ENCODE assay signal across 24 cellular contexts in genomic region chr12:123914726-123915345, GRCh38.
"Had no signal": no experiment of that assay in that cellular context is flagged by ENCODE, and none has a peak within 500 bp of the region (broad histone marks: within the 10 kb centered on the region; RNA-seq: fewer than 3 reads in every experiment).

No MANE protein-coding gene starts in this region.

- H3K4me3 ChIP-seq: heart right ventricle, left ventricle myocardium inferior, ovary, prostate gland, right atrium auricular region, tibial artery, uterus had no signal

- H3K27ac Mint-ChIP-seq: activated CD8-positive, alpha-beta T cell treated with anti-CD3 and anti-CD28 coated beads, Interleukin-2, amount 10 ng/mL, durations not matched to agents 7 days and 5 days; activated naive CD8-positive, alpha-beta T cell treated with anti-CD3 and anti-CD28 coated beads, Interleukin-2, amount 50 U/mL, for 24 hours; activated T-helper 1 cell treated with anti-CD3 and anti-CD28 coated beads, Interleukin-12 subunit alpha, Interleukin-12 subunit beta, Interleukin-2, Interleukin-4 antibody, amounts not matched to agents 30 ng/mL and 10 ng/mL and 1 ng/mL, durations not matched to agents 14 hours and 24 hours and 36 hours; stimulated activated naive CD8-positive, alpha-beta T cell treated with anti-CD3 and anti-CD28 coated beads, Interleukin-15, amount 100 ng/mL, for 72 hours had no signal

- DNase-seq: activated CD4-positive, alpha-beta T cell treated with anti-CD3 and anti-CD28 coated beads for 1 hour; activated CD4-positive, alpha-beta T cell treated with anti-CD3 and anti-CD28 coated beads, Interleukin-2, amount 50 U/mL, for 1 hour; activated CD8-positive, alpha-beta T cell treated with anti-CD3 and anti-CD28 coated beads, Interleukin-2, amount 10 ng/mL, durations not matched to agents 7 days and 5 days; activated gamma-delta T cell; activated naive CD4-positive, alpha-beta T cell treated with anti-CD3 and anti-CD28 coated beads, Interleukin-2, amount 50 U/mL, for 16 hours; activated naive CD8-positive, alpha-beta T cell treated with anti-CD3 and anti-CD28 coated beads, Interleukin-2, amount 50 U/mL, for 24 hours; cerebellar nuclear complex; cortex of kidney; heart right ventricle; immature natural killer cell; left ventricle myocardium inferior; naive thymus-derived CD8-positive, alpha-beta T cell; ovary; stimulated activated CD4-positive, alpha-beta T cell treated with anti-CD3 and anti-CD28 coated beads, Interleukin-12 subunit alpha, Interleukin-12 subunit beta, amount 100 ng/mL, for 4 hours; stimulated activated CD4-positive, alpha-beta T cell treated with anti-CD3 and anti-CD28 coated beads, Interleukin-1b, Interleukin-23, amount 100 ng/mL, for 48 hours; stimulated activated naive CD8-positive, alpha-beta T cell treated with anti-CD3 and anti-CD28 coated beads, Interleukin-15, amount 100 ng/mL, for 72 hours; T-helper 2 cell; tibial artery; uterus had no signal

- H3K9me3 Mint-ChIP-seq: activated naive CD8-positive, alpha-beta T cell treated with anti-CD3 and anti-CD28 coated beads, Interleukin-2, amount 50 U/mL, for 24 hours; activated T-helper 1 cell treated with anti-CD3 and anti-CD28 coated beads, Interleukin-12 subunit alpha, Interleukin-12 subunit beta, Interleukin-2, Interleukin-4 antibody, amounts not matched to agents 30 ng/mL and 10 ng/mL and 1 ng/mL, durations not matched to agents 14 hours and 24 hours and 36 hours; immature natural killer cell; naive thymus-derived CD8-positive, alpha-beta T cell; stimulated activated naive CD8-positive, alpha-beta T cell treated with anti-CD3 and anti-CD28 coated beads, Interleukin-15, amount 100 ng/mL, for 72 hours had no signal

- H3K36me3 Mint-ChIP-seq: immature natural killer cell; naive thymus-derived CD8-positive, alpha-beta T cell had no signal

- H3K27me3 Mint-ChIP-seq: activated naive CD8-positive, alpha-beta T cell treated with anti-CD3 and anti-CD28 coated beads, Interleukin-2, amount 50 U/mL, for 24 hours; stimulated activated naive CD8-positive, alpha-beta T cell treated with anti-CD3 and anti-CD28 coated beads, Interleukin-15, amount 100 ng/mL, for 72 hours had no signal

- H3K4me3 Mint-ChIP-seq: activated CD8-positive, alpha-beta T cell treated with anti-CD3 and anti-CD28 coated beads, Interleukin-2, amount 10 ng/mL, durations not matched to agents 7 days and 5 days; activated naive CD8-positive, alpha-beta T cell treated with anti-CD3 and anti-CD28 coated beads, Interleukin-2, amount 50 U/mL, for 24 hours; activated T-helper 1 cell treated with anti-CD3 and anti-CD28 coated beads, Interleukin-12 subunit alpha, Interleukin-12 subunit beta, Interleukin-2, Interleukin-4 antibody, amounts not matched to agents 30 ng/mL and 10 ng/mL and 1 ng/mL, durations not matched to agents 14 hours and 24 hours and 36 hours; immature natural killer cell; naive thymus-derived CD8-positive, alpha-beta T cell; stimulated activated naive CD8-positive, alpha-beta T cell treated with anti-CD3 and anti-CD28 coated beads, Interleukin-15, amount 100 ng/mL, for 72 hours had no signal

- ATAC-seq: activated CD8-positive, alpha-beta T cell treated with anti-CD3 and anti-CD28 coated beads, Interleukin-2, amount 10 ng/mL, durations not matched to agents 7 days and 5 days; activated naive CD8-positive, alpha-beta T cell treated with anti-CD3 and anti-CD28 coated beads, Interleukin-2, amount 50 U/mL, for 24 hours; heart right ventricle; naive thymus-derived CD8-positive, alpha-beta T cell; stimulated activated naive CD8-positive, alpha-beta T cell treated with anti-CD3 and anti-CD28 coated beads, Interleukin-15, amount 100 ng/mL, for 72 hours had no signal

- H3K27me3 ChIP-seq: neutrophil, ovary, right atrium auricular region, uterus had no signal

- H3K4me1 ChIP-seq: heart right ventricle, left ventricle myocardium inferior, prostate gland, right atrium auricular region, tibial artery, uterus had no signal

- H3K9me3 ChIP-seq: heart right ventricle, left ventricle myocardium inferior, neutrophil, ovary, prostate gland, right atrium auricular region, tibial artery, uterus had no signal

- H3K36me3 ChIP-seq: heart right ventricle, left ventricle myocardium inferior, ovary, prostate gland, right atrium auricular region, tibial artery, uterus had no signal

- H3K27ac ChIP-seq: heart right ventricle, left ventricle myocardium inferior, neutrophil, ovary, prostate gland, right atrium auricular region, tibial artery, uterus, VCaP had no signal
